Comparison of ENCODE assay signal across 25 cellular contexts in genomic region chr14:78043349-78043748, GRCh38.
"Had no signal": no experiment of that assay in that cellular context is flagged by ENCODE, and none has a peak within 500 bp of the region (broad histone marks: within the 10 kb centered on the region; RNA-seq: fewer than 3 reads in every experiment).

No MANE protein-coding gene starts in this region.

- ATAC-seq: activated CD8-positive, alpha-beta T cell treated with anti-CD3 and anti-CD28 coated beads for 36 hours; activated naive CD8-positive, alpha-beta T cell treated with anti-CD3 and anti-CD28 coated beads, Interleukin-2, amount 50 U/mL, for 24 hours had no signal

- DNase-seq: activated B cell treated with CpG ODN at 0.5 μM for 24 hours; activated CD4-positive, alpha-beta memory T cell treated with anti-CD3 and anti-CD28 coated beads for 36 hours; activated CD4-positive, alpha-beta T cell treated with anti-CD3 and anti-CD28 coated beads for 4 hours; activated CD4-positive, alpha-beta T cell treated with anti-CD3 and anti-CD28 coated beads, Interleukin-2, amount 10 ng/mL, durations not matched to agents 24 days and 14 days; activated CD4-positive, alpha-beta T cell treated with anti-CD3 and anti-CD28 coated beads, Interleukin-2, amount 50 U/mL, for 1 hour; activated CD4-positive, alpha-beta T cell treated with anti-CD3 and anti-CD28 coated beads, Interleukin-2, amount 50 U/mL, for 4 hours; activated CD4-positive, CD25-positive, alpha-beta regulatory T cell treated with anti-CD3 and anti-CD28 coated beads, Interleukin-2, amount 50 U/mL, for 72 hours; activated CD8-positive, alpha-beta memory T cell treated with anti-CD3 and anti-CD28 coated beads, Interleukin-2, amount 50 U/mL, for 4 hours; activated CD8-positive, alpha-beta T cell treated with anti-CD3 and anti-CD28 coated beads for 36 hours; activated effector memory CD4-positive, alpha-beta T cell treated with Interleukin-2 at 50 U/mL for 16 hours; activated gamma-delta T cell; activated naive CD4-positive, alpha-beta T cell treated with anti-CD3 and anti-CD28 coated beads, Interleukin-2, amount 10 ng/mL, durations not matched to agents 7 days and 5 days; activated naive CD4-positive, alpha-beta T cell treated with Interleukin-2 at 50 U/mL for 16 hours; activated naive CD8-positive, alpha-beta T cell treated with anti-CD3 and anti-CD28 coated beads, Interleukin-2, amount 10 ng/mL, durations not matched to agents 7 days and 5 days; activated naive CD8-positive, alpha-beta T cell treated with anti-CD3 and anti-CD28 coated beads, Interleukin-2, amount 50 U/mL, for 24 hours; activated T-cell treated with anti-CD3 and anti-CD28 coated beads for 4 hours; activated T-cell treated with anti-CD3 and anti-CD28 coated beads, Interleukin-2, amount 50 U/mL, for 24 hours; activated T-cell treated with anti-CD3 and anti-CD28 coated beads, Interleukin-2, amount 50 U/mL, for 48 hours; amygdala; anterior cingulate cortex; caudate nucleus; cerebellar nuclear complex; T-helper 1 cell; T-helper 2 cell; T-helper 9 cell had no signal
